Comparison of ENCODE assay signal across 1 cellular context in genomic region chr18:10213526-10213925, GRCh38.
TF ChIP-seq lines count a peak whose summit lies in the region.

No MANE protein-coding gene starts in this region.

TF ChIP-seq in HepG2, 621 proteins besides CTCF, POLR2A, EP300 and RAD21 (continued from another document):
- TF ChIP-seq TBX2 (CRISPR knock-in tag; IDR thresholded peaks at IDR 0.05; ENCODE audit: borderline replicate concordance) = no peak
- no peak for TF ChIP-seq ZBTB2 (CRISPR knock-in tag; IDR thresholded peaks at IDR 0.05; ENCODE audit: low read depth)
TF ChIP-seq in HepG2: peak in this region for 0.
